ENCODE assay signal across 10 cellular contexts in the genomic region with DNA sequence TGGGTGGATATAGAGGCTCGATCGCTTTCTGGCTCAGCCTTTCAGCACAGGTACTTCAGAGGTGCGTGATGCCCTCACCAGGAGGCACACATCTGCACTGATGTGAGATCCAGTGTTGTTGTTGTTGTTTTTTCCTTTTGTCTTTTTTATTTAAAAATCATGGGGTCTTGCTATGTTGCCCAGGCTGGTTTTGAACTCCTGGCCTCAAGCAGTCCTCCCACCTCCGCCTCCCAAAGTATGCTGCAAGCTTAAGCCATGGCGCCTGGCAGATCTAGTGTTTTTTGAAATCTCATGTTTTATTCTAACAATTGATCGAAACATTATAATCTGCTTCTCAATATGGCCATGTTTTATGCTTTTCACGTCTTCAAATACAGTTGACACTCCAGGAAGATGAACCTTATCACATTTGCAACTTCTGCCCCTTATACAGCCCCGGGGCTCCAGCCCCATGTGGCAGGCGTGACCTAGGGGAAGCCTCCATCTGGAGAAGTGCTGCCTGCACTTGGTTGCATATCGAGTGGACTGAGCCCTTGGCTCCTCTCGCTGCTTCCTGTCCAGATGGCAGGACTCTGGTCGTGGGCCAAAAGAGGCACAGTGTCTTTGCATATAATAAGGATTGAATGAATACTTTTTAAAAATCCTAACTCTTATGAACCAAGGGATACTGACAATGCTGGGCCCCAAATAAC.
A peak's percentile ranks its signal among the peaks of the same experiment; 100 is the strongest.
DNase-seq lines count a peak whose midpoint lies in the region; ATAC-seq and TF ChIP-seq lines count a peak whose summit lies in the region.
"Had no signal": no experiment of that assay in that cellular context is flagged by ENCODE, and none has a peak within 500 bp of the region (broad histone marks: within the 10 kb centered on the region; RNA-seq: fewer than 3 reads in every experiment).

No MANE protein-coding gene starts in this region.

- no peak for TF ChIP-seq POLR2A in gastroesophageal sphincter (IDR thresholded peaks at IDR 0.05)

- H3K4me1 ChIP-seq in gastroesophageal sphincter, result peaks cover 4 to 22% (median 6%) of the 10 kb centered on the region in 3 donors

- H3K27me3 ChIP-seq in gastroesophageal sphincter, result no peaks in the 10 kb centered on the region

- WGBS in gastroesophageal sphincter (ENCODE audit: low coverage in 1 of 2), 2 donors, result 55 to 81% methylated on average over 7 of the region's 12 CpGs

- no peak for TF ChIP-seq EP300 in gastroesophageal sphincter (IDR thresholded peaks at IDR 0.05)

- no peak for TF ChIP-seq CTCF in gastroesophageal sphincter (IDR thresholded peaks at IDR 0.05)

- no peaks in the 10 kb centered on the region for H3K9me3 ChIP-seq in gastroesophageal sphincter

- H3K9me3 Mint-ChIP-seq in activated T-helper 17 cell treated with anti-CD3 and anti-CD28 coated beads, Interleukin-2, amount 50 U/mL, for 72 hours, result no peaks in the 10 kb centered on the region

- no peak overlapping the region for H3K4me3 Mint-ChIP-seq in activated T-helper 17 cell treated with anti-CD3 and anti-CD28 coated beads, Interleukin-2, amount 50 U/mL, for 72 hours

- H3K4me3 ChIP-seq in gastroesophageal sphincter (no peak overlapping the region), skin epidermis (no peak overlapping the region)

- no peaks in the 10 kb centered on the region for H3K36me3 ChIP-seq in gastroesophageal sphincter

- peaks cover 84% of the 10 kb centered on the region for H3K36me3 Mint-ChIP-seq in activated T-helper 17 cell treated with anti-CD3 and anti-CD28 coated beads, Interleukin-2, amount 50 U/mL, for 72 hours (ENCODE audit: low read depth)

- peaks cover 14% of the 10 kb centered on the region for H3K4me1 Mint-ChIP-seq in activated T-helper 17 cell treated with anti-CD3 and anti-CD28 coated beads, Interleukin-2, amount 50 U/mL, for 72 hours

- H3K27ac Mint-ChIP-seq in activated T-helper 17 cell treated with anti-CD3 and anti-CD28 coated beads, Interleukin-2, amount 50 U/mL, for 72 hours, result no peak overlapping the region

- no peaks in the 10 kb centered on the region for H3K27me3 Mint-ChIP-seq in activated T-helper 17 cell treated with anti-CD3 and anti-CD28 coated beads, Interleukin-2, amount 50 U/mL, for 72 hours

- DNase-seq in GM04504 (ENCODE audit: low read depth) (peak; percentile 36), RPMI7951 (ENCODE audit: low read depth) (peak; percentile 79)
- no peak for DNase-seq in activated CD8-positive, alpha-beta memory T cell treated with anti-CD3 and anti-CD28 coated beads, Interleukin-2, amount 50 U/mL, for 4 hours
- DNase-seq: activated CD4-positive, CD25-positive, alpha-beta regulatory T cell treated with anti-CD3 and anti-CD28 coated beads, Interleukin-2, amount 50 U/mL, for 72 hours had no signal

- no peak for ATAC-seq in gastroesophageal sphincter
- no peak for ATAC-seq in GM21381 (IDR thresholded peaks at IDR 0.05; ENCODE audit: unreplicated experiment)
- ATAC-seq in activated T-helper 17 cell treated with anti-CD3 and anti-CD28 coated beads, Interleukin-2, amount 50 U/mL, for 72 hours (replicated peaks), result no peak
- ATAC-seq in HG02610 (IDR thresholded peaks at IDR 0.05; ENCODE audit: unreplicated experiment), result no peak

- H3K27ac ChIP-seq in gastroesophageal sphincter (peak overlapping the region; percentile 40 to 74 (median 52)), skin epidermis (peak overlapping the region in 11 of 21 experiments; percentile 1 to 70 (median 10))
- H3K27ac ChIP-seq: epithelial cell of prostate had no signal
